In genomic region chr12:48979602-48980388, GRCh38 we compare ENCODE assay signal across 8 cellular contexts. TPM values are rescaled to one million over a fixed set of nuclear protein-coding genes. Genes with fewer than 3 reads are reported as not detected.
DNase-seq lines count a peak whose midpoint lies in the region; ATAC-seq, FAIRE-seq and TF ChIP-seq lines count a peak whose summit lies in the region.

No MANE protein-coding gene starts in this region.

- no peak overlapping the region for H3K27ac ChIP-seq in left ventricle myocardium inferior (replicated peaks)

- POLR2A ChIA-PET in activated CD4-positive, alpha-beta memory T cell treated with anti-CD3 and anti-CD28 coated beads, Interleukin-2, amount 10 ng/mL, durations not matched to agents 7 days and 5 days (lab: Charles Lee) = interaction anchor here (0.7 to 1.7 kb wide), 10 partner anchors 8 to 127 kb away, joined by 3 to 14 read pairs (median 4); partner anchors contain the start of gene DDX23

- DNase-seq in GM18507 (ENCODE audit: extremely low spot score, insufficient read length, low read depth) (no peak), left ventricle myocardium inferior (no peak), COLO668 (lab: John Stamatoyannopoulos, UW; ENCODE audit: unreplicated experiment) (no peak), NCI-H2107 treated with DMSO at 0.1 percent for 48 hours (lab: John Stamatoyannopoulos, UW; ENCODE audit: unreplicated experiment) (no peak), midbrain (lab: John Stamatoyannopoulos, UW) (no peak)
- peak; percentile 60 for DNase-seq in activated CD4-positive, alpha-beta memory T cell treated with anti-CD3 and anti-CD28 coated beads, Interleukin-2, amount 10 ng/mL, durations not matched to agents 7 days and 5 days

- peak overlapping the region; percentile 70 for H3K4me2 ChIP-seq in skeletal muscle satellite cell (ENCODE audit: low read length)

- CTCF ChIA-PET in activated CD4-positive, alpha-beta memory T cell treated with anti-CD3 and anti-CD28 coated beads, Interleukin-2, amount 10 ng/mL, durations not matched to agents 7 days and 5 days (lab: Charles Lee) = interaction anchor here (0.7 to 6.1 kb wide), 14 partner anchors 9 to 127 kb away, joined by 3 to 55 read pairs (median 6); partner anchors contain the start of genes ARF3, DDN, DDX23 and RND1

- H3K4me3 ChIP-seq in left ventricle myocardium inferior (peak overlapping the region; percentile 59), skeletal muscle satellite cell (ENCODE audit: low read length) (no peak overlapping the region)

- H3K4me1 Mint-ChIP-seq in activated CD4-positive, alpha-beta memory T cell treated with anti-CD3 and anti-CD28 coated beads, Interleukin-2, amount 10 ng/mL, durations not matched to agents 7 days and 5 days = peaks cover 55% of the 10 kb centered on the region

- ATAC-seq in HG03354 (IDR thresholded peaks at IDR 0.05; ENCODE audit: poor library complexity, severe bottlenecking, unreplicated experiment) = no peak

- H3K27me3 ChIP-seq in left ventricle myocardium inferior (ENCODE audit: low read depth) (peaks cover 100% of the 10 kb centered on the region), skeletal muscle satellite cell (ENCODE audit: control insufficient read depth, insufficient read depth, low read length) (peaks cover 92% of the 10 kb centered on the region)

- no peaks in the 10 kb centered on the region for H3K9me3 Mint-ChIP-seq in activated CD4-positive, alpha-beta memory T cell treated with anti-CD3 and anti-CD28 coated beads, Interleukin-2, amount 10 ng/mL, durations not matched to agents 7 days and 5 days

- TF ChIP-seq CTCF in left ventricle myocardium inferior (IDR thresholded peaks at IDR 0.05; ENCODE audit: borderline replicate concordance) = no peak

- H3K4me1 ChIP-seq in left ventricle myocardium inferior = peaks cover 42% of the 10 kb centered on the region
- peaks cover 37% of the 10 kb centered on the region for H3K4me1 ChIP-seq in skeletal muscle satellite cell (ENCODE audit: control insufficient read depth, insufficient read depth, low read length)

- intact Hi-C loops in left ventricle myocardium inferior (cut with micrococcal nuclease) = no loop called here

- H3K9me3 ChIP-seq in left ventricle myocardium inferior (replicated peaks) (no peaks in the 10 kb centered on the region), skeletal muscle satellite cell (replicated peaks; ENCODE audit: low read length) (no peaks in the 10 kb centered on the region)

- H3K9ac ChIP-seq in skeletal muscle satellite cell (ENCODE audit: low read depth, low read length) = no peak overlapping the region

- H3K27ac Mint-ChIP-seq in activated CD4-positive, alpha-beta memory T cell treated with anti-CD3 and anti-CD28 coated beads, Interleukin-2, amount 10 ng/mL, durations not matched to agents 7 days and 5 days = no peak overlapping the region

- H3K4me3 Mint-ChIP-seq in activated CD4-positive, alpha-beta memory T cell treated with anti-CD3 and anti-CD28 coated beads, Interleukin-2, amount 10 ng/mL, durations not matched to agents 7 days and 5 days = peak overlapping the region; percentile 77

- H3K36me3 Mint-ChIP-seq in activated CD4-positive, alpha-beta memory T cell treated with anti-CD3 and anti-CD28 coated beads, Interleukin-2, amount 10 ng/mL, durations not matched to agents 7 days and 5 days (ENCODE audit: low read depth) = peaks cover 5% of the 10 kb centered on the region

- H3K27me3 Mint-ChIP-seq in activated CD4-positive, alpha-beta memory T cell treated with anti-CD3 and anti-CD28 coated beads, Interleukin-2, amount 10 ng/mL, durations not matched to agents 7 days and 5 days = peaks cover 89% of the 10 kb centered on the region

- H3K36me3 ChIP-seq in left ventricle myocardium inferior (no peaks in the 10 kb centered on the region), skeletal muscle satellite cell (ENCODE audit: insufficient read depth, low read length) (no peaks in the 10 kb centered on the region)

- FAIRE-seq in GM18507 (lab: Jason Lieb, UNC) = peak; percentile 39

RNA-seq across cellular contexts. Expression of gene WNT1, which starts 1.7 kb away (rescaled TPM):
- under 1 TPM; 0.33 to 0.73 TPM for total RNA-seq in activated CD4-positive, alpha-beta memory T cell treated with anti-CD3 and anti-CD28 coated beads, Interleukin-2, amount 10 ng/mL, durations not matched to agents 7 days and 5 days
- not detected for total RNA-seq in left ventricle myocardium inferior
- not detected in 2 replicates for total RNA-seq in skeletal muscle satellite cell (2012; rRNA removed)

RNA-seq across cellular contexts. Expression of gene WNT10B, which starts 8.3 kb away (rescaled TPM):
- 1 to 10 TPM; 4.1 to 4.2 TPM for total RNA-seq in activated CD4-positive, alpha-beta memory T cell treated with anti-CD3 and anti-CD28 coated beads, Interleukin-2, amount 10 ng/mL, durations not matched to agents 7 days and 5 days
- total RNA-seq in left ventricle myocardium inferior = 0.44 TPM
- total RNA-seq in skeletal muscle satellite cell (2012; rRNA removed) = 0.25 and 0.44 TPM in 2 replicates

RNA-seq across cellular contexts. Expression of gene DDN, which starts 19.4 kb away (rescaled TPM):
- under 1 TPM; 0.23 TPM for total RNA-seq in activated CD4-positive, alpha-beta memory T cell treated with anti-CD3 and anti-CD28 coated beads, Interleukin-2, amount 10 ng/mL, durations not matched to agents 7 days and 5 days
- total RNA-seq in left ventricle myocardium inferior = 1.4 TPM
- total RNA-seq in skeletal muscle satellite cell (2012; rRNA removed) = 0.22 and 0.25 TPM in 2 replicates

RNA-seq across cellular contexts. Expression of gene ARF3, which starts 22.5 kb away (rescaled TPM):
- 100 to 1,000 TPM; 114 to 122 TPM for total RNA-seq in activated CD4-positive, alpha-beta memory T cell treated with anti-CD3 and anti-CD28 coated beads, Interleukin-2, amount 10 ng/mL, durations not matched to agents 7 days and 5 days
- 49.6 TPM for total RNA-seq in left ventricle myocardium inferior
- total RNA-seq in skeletal muscle satellite cell (2012; rRNA removed) = 48.9 and 50.7 TPM in 2 replicates

RNA-seq across cellular contexts. Expression of gene PRKAG1, which starts 38.8 kb away (rescaled TPM):
- 10 to 100 TPM; 65.9 to 70.2 TPM for total RNA-seq in activated CD4-positive, alpha-beta memory T cell treated with anti-CD3 and anti-CD28 coated beads, Interleukin-2, amount 10 ng/mL, durations not matched to agents 7 days and 5 days
- total RNA-seq in left ventricle myocardium inferior = 104 TPM
- total RNA-seq in skeletal muscle satellite cell (2012; rRNA removed) = 58.3 and 62.1 TPM in 2 replicates
